In genomic region chr2:75458201-75458600, GRCh38 we compare ENCODE assay signal across 34 cellular contexts.
"Had no signal": no experiment of that assay in that cellular context is flagged by ENCODE, and none has a peak within 500 bp of the region (broad histone marks: within the 10 kb centered on the region; RNA-seq: fewer than 3 reads in every experiment).

No MANE protein-coding gene starts in this region.

- H3K27me3 Mint-ChIP-seq: brain had no signal

- H3K27me3 ChIP-seq: MG63 had no signal

- H3K4me3 Mint-ChIP-seq: activated CD4-positive, alpha-beta memory T cell treated with anti-CD3 and anti-CD28 coated beads, Interleukin-2, amount 10 ng/mL, durations not matched to agents 7 days and 5 days; activated CD8-positive, alpha-beta memory T cell treated with anti-CD3 and anti-CD28 coated beads, Interleukin-2, amount 10 ng/mL, durations not matched to agents 7 days and 5 days; activated naive CD4-positive, alpha-beta T cell treated with anti-CD3 and anti-CD28 coated beads, Interleukin-2, amount 10 ng/mL, durations not matched to agents 7 days and 5 days; activated naive CD8-positive, alpha-beta T cell; activated naive CD8-positive, alpha-beta T cell treated with anti-CD3 and anti-CD28 coated beads, Interleukin-2, amount 50 U/mL, for 24 hours; brain had no signal

- DNase-seq: activated CD4-positive, alpha-beta memory T cell treated with anti-CD3 and anti-CD28 coated beads, Interleukin-2, amount 10 ng/mL, durations not matched to agents 7 days and 5 days; activated CD4-positive, alpha-beta T cell treated with anti-CD3 and anti-CD28 coated beads for 1 hour; activated CD4-positive, alpha-beta T cell treated with anti-CD3 and anti-CD28 coated beads for 48 hours; activated CD4-positive, CD25-positive, alpha-beta regulatory T cell; activated CD8-positive, alpha-beta memory T cell treated with anti-CD3 and anti-CD28 coated beads for 24 hours; activated CD8-positive, alpha-beta memory T cell treated with anti-CD3 and anti-CD28 coated beads, Interleukin-2, amount 10 ng/mL, durations not matched to agents 7 days and 5 days; activated CD8-positive, alpha-beta memory T cell treated with anti-CD3 and anti-CD28 coated beads, Interleukin-2, amount 50 U/mL, for 48 hours; activated effector memory CD4-positive, alpha-beta T cell treated with Interleukin-2 at 50 U/mL for 16 hours; activated naive CD4-positive, alpha-beta T cell treated with anti-CD3 and anti-CD28 coated beads, Interleukin-2, amount 10 ng/mL, durations not matched to agents 7 days and 5 days; activated naive CD8-positive, alpha-beta T cell treated with anti-CD3 and anti-CD28 coated beads, Interleukin-2, amount 50 U/mL, for 24 hours; activated T-cell treated with anti-CD3 and anti-CD28 coated beads, Interleukin-2, amount 50 U/mL, for 48 hours; anterior cingulate cortex; caudate nucleus; cerebellar nuclear complex; Kasumi-1; KG1; MG63; NCI-H1048; NCI-H1105 treated with DMSO at 0.1 percent for 48 hours; NCI-H1436; NCI-H1694; NCI-H1930; NCI-H2107; NCI-H345; NCI-H526 treated with DMSO at 0.1 percent for 48 hours; Right ventricle myocardium superior; SW 1271; T-helper 1 cell; T-helper 2 cell; T-helper 9 cell; WERI-Rb-1 had no signal

- ATAC-seq: activated CD8-positive, alpha-beta memory T cell treated with anti-CD3 and anti-CD28 coated beads, Interleukin-2, amount 10 ng/mL, durations not matched to agents 7 days and 5 days; activated naive CD8-positive, alpha-beta T cell treated with anti-CD3 and anti-CD28 coated beads, Interleukin-2, amount 50 U/mL, for 24 hours had no signal

- FAIRE-seq: bronchial epithelial cell had no signal

- H3K9me3 Mint-ChIP-seq: activated CD4-positive, alpha-beta memory T cell treated with anti-CD3 and anti-CD28 coated beads, Interleukin-2, amount 10 ng/mL, durations not matched to agents 7 days and 5 days; activated naive CD4-positive, alpha-beta T cell treated with anti-CD3 and anti-CD28 coated beads, Interleukin-2, amount 10 ng/mL, durations not matched to agents 7 days and 5 days had no signal

- H3K27ac ChIP-seq: WERI-Rb-1 had no signal

- H3K36me3 ChIP-seq: MG63, WERI-Rb-1 had no signal

- H3K36me3 Mint-ChIP-seq: activated CD8-positive, alpha-beta memory T cell treated with anti-CD3 and anti-CD28 coated beads, Interleukin-2, amount 10 ng/mL, durations not matched to agents 7 days and 5 days; activated naive CD4-positive, alpha-beta T cell treated with anti-CD3 and anti-CD28 coated beads, Interleukin-2, amount 10 ng/mL, durations not matched to agents 7 days and 5 days; activated naive CD8-positive, alpha-beta T cell; brain had no signal

- H3K4me1 Mint-ChIP-seq: activated CD4-positive, alpha-beta memory T cell treated with anti-CD3 and anti-CD28 coated beads, Interleukin-2, amount 10 ng/mL, durations not matched to agents 7 days and 5 days; activated CD8-positive, alpha-beta memory T cell treated with anti-CD3 and anti-CD28 coated beads, Interleukin-2, amount 10 ng/mL, durations not matched to agents 7 days and 5 days; activated naive CD4-positive, alpha-beta T cell treated with anti-CD3 and anti-CD28 coated beads, Interleukin-2, amount 10 ng/mL, durations not matched to agents 7 days and 5 days; activated naive CD8-positive, alpha-beta T cell treated with anti-CD3 and anti-CD28 coated beads, Interleukin-2, amount 50 U/mL, for 24 hours had no signal

- H3K4me3 ChIP-seq: MG63 had no signal

- H3K27ac Mint-ChIP-seq: activated CD4-positive, alpha-beta memory T cell treated with anti-CD3 and anti-CD28 coated beads, Interleukin-2, amount 10 ng/mL, durations not matched to agents 7 days and 5 days; activated CD8-positive, alpha-beta memory T cell treated with anti-CD3 and anti-CD28 coated beads, Interleukin-2, amount 10 ng/mL, durations not matched to agents 7 days and 5 days; activated naive CD4-positive, alpha-beta T cell treated with anti-CD3 and anti-CD28 coated beads, Interleukin-2, amount 10 ng/mL, durations not matched to agents 7 days and 5 days; activated naive CD8-positive, alpha-beta T cell; activated naive CD8-positive, alpha-beta T cell treated with anti-CD3 and anti-CD28 coated beads, Interleukin-2, amount 50 U/mL, for 24 hours; brain had no signal
